Comparison of ENCODE assay signal across 21 cellular contexts in the genomic region with DNA sequence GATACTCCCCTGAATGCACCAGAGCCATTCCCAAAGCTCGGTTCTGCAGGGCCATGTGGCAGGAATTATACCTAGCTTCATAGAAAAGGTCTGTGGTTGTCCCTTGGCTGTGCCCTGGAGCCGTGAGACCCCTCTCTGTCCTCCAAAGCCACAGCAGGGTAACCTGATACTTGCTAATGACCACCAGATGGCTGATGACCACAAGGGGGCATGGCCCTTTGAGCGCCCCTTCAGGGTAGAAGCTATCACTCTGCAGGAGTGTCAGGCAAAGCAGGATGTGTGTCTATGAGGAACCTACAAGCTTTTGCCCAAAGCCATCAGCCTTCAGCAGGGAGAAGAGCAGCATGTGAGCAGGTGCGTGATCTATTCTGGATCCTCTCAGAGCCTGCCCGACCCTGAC.
A peak's percentile ranks its signal among the peaks of the same experiment; 100 is the strongest.
DNase-seq lines count a peak whose midpoint lies in the region; FAIRE-seq and TF ChIP-seq lines count a peak whose summit lies in the region.
"Had no signal": no experiment of that assay in that cellular context is flagged by ENCODE, and none has a peak within 500 bp of the region (broad histone marks: within the 10 kb centered on the region; RNA-seq: fewer than 3 reads in every experiment).

No MANE protein-coding gene starts in this region.

- no peak overlapping the region for H3K27ac ChIP-seq in H1 (ENCODE audit: low read depth, low read length)
- H3K27ac ChIP-seq: ascending aorta, testis had no signal

- no peak overlapping the region for H3K14ac ChIP-seq in H1 (ENCODE audit: insufficient read length)

- TF ChIP-seq POLR2A in H1 (IDR thresholded peaks at IDR 0.05; ENCODE audit: control extremely low read depth in 1 of 2, low read depth in 2 of 2, low read length in 2 of 2) = no peak

- DNase-seq in ELR (ENCODE audit: low read depth) = peak; percentile 6
- DNase-seq in H1 (ENCODE audit: low read depth in 1 of 2, low spot score in 2 of 2) = peak; percentile 38 to 74
- DNase-seq in myocyte (ENCODE audit: low read depth) = peak; percentile 49
- DNase-seq in D341Med (ENCODE audit: low spot score) = no peak
- DNase-seq in HuH-7 (ENCODE audit: low spot score) = no peak
- DNase-seq in G401 (ENCODE audit: low spot score) = no peak
- DNase-seq: activated CD4-positive, alpha-beta memory T cell treated with anti-CD3 and anti-CD28 coated beads for 36 hours; central memory CD4-positive, alpha-beta T cell; HFFc6; left colon; mesenchymal stem cell; naive B cell; NCI-H1694; NCI-H524 treated with DMSO at 0.1 percent for 48 hours; stimulated activated CD4-positive, alpha-beta T cell treated with anti-CD3 and anti-CD28 coated beads, Interleukin-4, amount 100 ng/mL, for 1 hour; stimulated activated naive CD4-positive, alpha-beta T cell; T-helper 9 cell; testis had no signal

- no peak overlapping the region for H3K4ac ChIP-seq in H1 (replicated peaks; ENCODE audit: insufficient read length, low read depth, low read length)

- H2BK20ac ChIP-seq in H1 (ENCODE audit: low read length) = no peak overlapping the region

- H3K79me1 ChIP-seq in H1 (ENCODE audit: low read depth, low read length) = no peaks in the 10 kb centered on the region

- no peak overlapping the region for H2BK120ac ChIP-seq in H1 (replicated peaks; ENCODE audit: low read depth, low read length)

- H2AFZ ChIP-seq in Loucy (ENCODE audit: low read length) (no peak overlapping the region), H1 (ENCODE audit: low read length) (no peak overlapping the region)

- TF ChIP-seq CTCF in Loucy (conservative IDR thresholded peaks at IDR 0.05; ENCODE audit: low read length) = peak; percentile 36
- TF ChIP-seq CTCF in H1 (IDR thresholded peaks at IDR 0.05; ENCODE audit: control extremely low read depth in 1 of 3, insufficient read depth in 1 of 3, low read depth in 1 of 3, low read length in 3 of 3) = peak; percentile 75 to 99 (median 84)

- no peak overlapping the region for H3K4me3 ChIP-seq in Loucy (ENCODE audit: low read length, poor library complexity, severe bottlenecking)
- H3K4me3 ChIP-seq in H1 (ENCODE audit: extremely low read depth in 1 of 4, insufficient read depth in 2 of 4, low read depth in 3 of 4, low read length in 4 of 4) = no peak overlapping the region
- H3K4me3 ChIP-seq: ascending aorta, testis had no signal

- no peak for TF ChIP-seq EP300 in H1 (IDR thresholded peaks at IDR 0.05; ENCODE audit: borderline replicate concordance in 1 of 2, low read depth in 2 of 2, low read length in 2 of 2)

- no peak overlapping the region for H4K91ac ChIP-seq in H1 (replicated peaks; ENCODE audit: insufficient read length, low read length)

- no peak overlapping the region for H4K5ac ChIP-seq in H1 (ENCODE audit: insufficient read length, low read depth, low read length)

- POLR2A ChIA-PET in H1 (lab: Charles Lee; ENCODE audit: partially characterized antibody) = no interaction called here

- H2BK5ac ChIP-seq in H1 (ENCODE audit: low read depth, low read length) = no peak overlapping the region

- H3K27me3 ChIP-seq in Loucy (ENCODE audit: insufficient read depth, low read length, poor library complexity, severe bottlenecking) (peaks cover 5% of the 10 kb centered on the region), H1 (replicated peaks in 1 of 4; ENCODE audit: control insufficient read depth in 3 of 4, extremely low read depth in 1 of 4, insufficient read depth in 3 of 4, low read length in 3 of 4) (no peaks in the 10 kb centered on the region)
- H3K27me3 ChIP-seq: ascending aorta, testis had no signal

- H3K23me2 ChIP-seq in H1 (ENCODE audit: low read depth, low read length) = no peaks in the 10 kb centered on the region

- H3K9me2 ChIP-seq in Loucy (replicated peaks; ENCODE audit: low read depth, low read length) = no peaks in the 10 kb centered on the region

- H3K9ac ChIP-seq in Loucy (ENCODE audit: low read depth, low read length, poor library complexity, severe bottlenecking) = no peak overlapping the region
- no peak overlapping the region for H3K9ac ChIP-seq in H1 (replicated peaks in 1 of 4; ENCODE audit: extremely low read depth in 1 of 4, low read depth in 3 of 4, low read length in 3 of 4)

- H3K4me1 ChIP-seq in Loucy (ENCODE audit: insufficient read depth, low read length, poor library complexity, severe bottlenecking) (no peaks in the 10 kb centered on the region), H1 (replicated peaks in 1 of 4; ENCODE audit: control insufficient read depth in 3 of 4, insufficient read depth in 4 of 4, low read length in 3 of 4) (peaks cover 2 to 3% (median 2%) of the 10 kb centered on the region in 4 experiments; a peak in 4 of 7 replicates)
- H3K4me1 ChIP-seq: ascending aorta, testis had no signal

- TF ChIP-seq RAD21 in H1 (IDR thresholded peaks at IDR 0.05 in 1 of 2, conservative IDR thresholded peaks at IDR 0.05 in 1 of 2; ENCODE audit: low read depth in 2 of 2, low read length in 2 of 2) = peak; percentile 58 to 73

- H3K4me2 ChIP-seq in Loucy (ENCODE audit: low read depth, low read length, poor library complexity, severe bottlenecking) (no peak overlapping the region), H1 (ENCODE audit: insufficient read depth in 1 of 2, low read depth in 2 of 2, low read length in 2 of 2) (no peak overlapping the region)

- H3K36me3 ChIP-seq in Loucy (ENCODE audit: insufficient read depth, low read length) (no peaks in the 10 kb centered on the region), H1 (ENCODE audit: control insufficient read depth in 2 of 4, insufficient read depth in 4 of 4, low read length in 3 of 4) (no peaks in the 10 kb centered on the region)
- H3K36me3 ChIP-seq: ascending aorta had no signal

- 46% methylated on average over 5 of the region's 5 CpGs; no CpG with 5 or more reads in 1 of the 2 experiments for WGBS in H1 (ENCODE audit: extremely low coverage in 1 of 2, insufficient coverage in 1 of 2, insufficient read length in 1 of 2, insufficient replicate concordance in 2 of 2, low coverage in 1 of 2, low lambda C conversion rate in 2 of 2, missing lambda C conversion rate in 1 of 2), 2 experiments

- no peak overlapping the region for H3K56ac ChIP-seq in H1 (replicated peaks; ENCODE audit: insufficient read length, low read depth, low read length)

- no peak overlapping the region for H2AK5ac ChIP-seq in H1 (ENCODE audit: low read depth, low read length)

- CTCF ChIA-PET in H1 (lab: Charles Lee; ENCODE audit: partially characterized antibody) = interaction anchor here (0.6 to 9.5 kb wide), 42 partner anchors 10 to 412 kb away, joined by 3 to 149 read pairs (median 5); no protein-coding TSS in a partner anchor

- FAIRE-seq in H1 (lab: Jason Lieb, UNC) = peak; percentile 94
- FAIRE-seq: GM19239 had no signal

- H2BK12ac ChIP-seq in H1 (ENCODE audit: low read depth, low read length) = no peak overlapping the region

- H3K79me2 ChIP-seq in Loucy (ENCODE audit: insufficient read depth, low read length) (no peaks in the 10 kb centered on the region), H1 (ENCODE audit: control insufficient read depth in 1 of 2, insufficient read depth in 2 of 2, low read length in 2 of 2) (no peaks in the 10 kb centered on the region; a peak in 1 of 4 replicates)

- H2BK15ac ChIP-seq in H1 (ENCODE audit: low read length) = no peak overlapping the region

- H3K9me3 ChIP-seq in Loucy (ENCODE audit: insufficient read depth, low read depth, low read length) = no peaks in the 10 kb centered on the region
- no peaks in the 10 kb centered on the region for H3K9me3 ChIP-seq in H1 (ENCODE audit: insufficient read depth in 2 of 2, low read depth in 1 of 2, low read length in 1 of 2)
- H3K9me3 ChIP-seq: ascending aorta, testis had no signal

- H3K23ac ChIP-seq in H1 (ENCODE audit: insufficient read length) = no peak overlapping the region

- H3F3A ChIP-seq in Loucy (ENCODE audit: low read depth) = no peaks in the 10 kb centered on the region

- no peaks in the 10 kb centered on the region for H4K20me1 ChIP-seq in Loucy (ENCODE audit: insufficient read depth, low read length, poor library complexity, severe bottlenecking)
- H4K20me1 ChIP-seq in H1 (replicated peaks in 1 of 2; ENCODE audit: control insufficient read depth in 1 of 2, insufficient read depth in 2 of 2, low read length in 2 of 2) = no peaks in the 10 kb centered on the region

- H4K8ac ChIP-seq in H1 (ENCODE audit: extremely low read depth, insufficient read depth, low read length) = no peak overlapping the region

- no peak overlapping the region for H3K18ac ChIP-seq in H1 (ENCODE audit: extremely low read depth, low read length)

- in situ Hi-C loops in G401 (cut with HindIII; ENCODE audit: low sequenced_read_pairs) = no loop called here

TF ChIP-seq in H1, 55 proteins besides CTCF, POLR2A, EP300 and RAD21:
- TF ChIP-seq JUND (IDR thresholded peaks at IDR 0.05; ENCODE audit: low read length) = no peak
- TF ChIP-seq SIN3A (conservative IDR thresholded peaks at IDR 0.05 in 1 of 2, IDR thresholded peaks at IDR 0.05 in 1 of 2; ENCODE audit: low read depth in 1 of 2, low read length in 2 of 2) = peak in 1 of 2 experiments; percentile 69; a peak in 1 of 4 replicates
- TF ChIP-seq SAP30 (IDR thresholded peaks at IDR 0.05; ENCODE audit: insufficient read depth, insufficient replicate concordance, low read length) = no peak

Comparison
In these comparisons a context has a peak if more than half of its experiments do, and no peak if none do; other contexts are left out.
1. DNase-seq: peak in ELR (single experiment), H1 (2 of 2) and myocyte (single experiment); none in D341Med (single experiment), HuH-7 (single experiment) and G401 (single experiment).